In the genomic region with DNA sequence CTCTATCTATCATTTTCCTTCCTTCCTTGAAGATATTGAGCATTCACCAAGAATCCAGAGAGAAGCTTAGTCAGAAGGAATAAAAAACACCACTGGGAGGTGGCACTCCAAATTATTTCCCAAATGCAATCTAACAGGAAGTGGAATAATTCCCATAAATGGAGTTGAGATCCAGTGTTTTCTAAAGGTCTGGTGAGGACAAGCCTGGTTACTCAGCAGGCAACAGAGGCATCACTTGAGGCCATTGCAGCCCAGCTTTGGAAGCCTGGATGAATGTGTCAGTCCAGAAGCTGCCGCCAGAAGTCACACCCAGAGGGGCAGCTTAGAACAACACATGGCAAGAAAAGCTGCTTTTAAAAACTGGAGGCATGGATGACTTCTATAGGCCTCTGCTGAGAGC, we compare ENCODE assay signal across 9 cellular contexts.
DNase-seq lines count a peak whose midpoint lies in the region; ATAC-seq and TF ChIP-seq lines count a peak whose summit lies in the region.
"Had no signal": no experiment of that assay in that cellular context is flagged by ENCODE, and none has a peak within 500 bp of the region (broad histone marks: within the 10 kb centered on the region; RNA-seq: fewer than 3 reads in every experiment).

No MANE protein-coding gene starts in this region.

- H3K9ac ChIP-seq in subcutaneous abdominal adipose tissue (ENCODE audit: low read length in 5 of 5) (no peak overlapping the region), colonic mucosa (ENCODE audit: low read depth in 2 of 2, low read length in 2 of 2) (no peak overlapping the region)

- no peak for ATAC-seq in HG02970 (IDR thresholded peaks at IDR 0.05; ENCODE audit: low FRiP score, unreplicated experiment)

- H3K4me3 ChIP-seq in brain microvascular endothelial cell (ENCODE audit: low read depth, low read length) (no peak overlapping the region), left ventricle myocardium inferior (no peak overlapping the region), subcutaneous abdominal adipose tissue (ENCODE audit: low read depth in 1 of 5, low read length in 5 of 5) (no peak overlapping the region), colonic mucosa (no peak overlapping the region)
- H3K4me3 ChIP-seq: thyroid gland had no signal

- H3K9me3 Mint-ChIP-seq in HFFc6 = no peaks in the 10 kb centered on the region; the same call in 1 of the 2 replicates

- H3K27me3 Mint-ChIP-seq in HFFc6 (ENCODE audit: insufficient read depth) = no peaks in the 10 kb centered on the region

- no peaks in the 10 kb centered on the region for H3K27me3 ChIP-seq in brain microvascular endothelial cell (replicated peaks)
- H3K27me3 ChIP-seq in left ventricle myocardium inferior (ENCODE audit: low read depth) = no peaks in the 10 kb centered on the region
- H3K27me3 ChIP-seq in subcutaneous abdominal adipose tissue (ENCODE audit: control insufficient read depth in 5 of 5, insufficient read depth in 4 of 5, low read length in 5 of 5) = no peaks in the 10 kb centered on the region
- H3K27me3 ChIP-seq in colonic mucosa = no peaks in the 10 kb centered on the region
- H3K27me3 ChIP-seq: thyroid gland had no signal

- in situ Hi-C loops in brain microvascular endothelial cell (cut with HindIII; ENCODE audit: low pct_ligation_motif_present, low sequenced_read_pairs) = no loop called here

- TF ChIP-seq CTCF in HFFc6 (IDR thresholded peaks at IDR 0.05) (peak; percentile 16; the same call in 1 of the 2 replicates), brain microvascular endothelial cell (IDR thresholded peaks at IDR 0.05; ENCODE audit: low read depth, low read length, missing control alignments) (no peak), left ventricle myocardium inferior (IDR thresholded peaks at IDR 0.05; ENCODE audit: borderline replicate concordance) (no peak), colonic mucosa (IDR thresholded peaks at IDR 0.05) (no peak)

- H3K27ac ChIP-seq in brain microvascular endothelial cell = peak overlapping the region; percentile 40
- H3K27ac ChIP-seq in left ventricle myocardium inferior (replicated peaks) = peak overlapping the region; percentile 68
- H3K27ac ChIP-seq in subcutaneous abdominal adipose tissue (ENCODE audit: low read depth, low read length) = peak overlapping the region; percentile 12
- H3K27ac ChIP-seq in colonic mucosa = no peak overlapping the region

- no peaks in the 10 kb centered on the region for H3K9me3 ChIP-seq in left ventricle myocardium inferior (replicated peaks)
- H3K9me3 ChIP-seq in subcutaneous abdominal adipose tissue (ENCODE audit: control insufficient read depth in 5 of 5, low read length in 5 of 5) = no peaks in the 10 kb centered on the region
- no peaks in the 10 kb centered on the region for H3K9me3 ChIP-seq in colonic mucosa
- H3K9me3 ChIP-seq: thyroid gland had no signal

- H3K4me1 ChIP-seq in left ventricle myocardium inferior (peaks cover 37% of the 10 kb centered on the region), subcutaneous abdominal adipose tissue (ENCODE audit: control insufficient read depth in 5 of 5, insufficient read depth in 5 of 5, low read length in 5 of 5) (peaks cover 6 to 27% (median 22%) of the 10 kb centered on the region in 5 donors), colonic mucosa (no peaks in the 10 kb centered on the region)
- H3K4me1 ChIP-seq: thyroid gland had no signal

- H3K4me1 Mint-ChIP-seq in HFFc6 (ENCODE audit: low read depth) = peaks cover 44% of the 10 kb centered on the region

- DNase-seq in HFFc6 = peak; percentile 80
- peak; percentile 50 for DNase-seq in brain microvascular endothelial cell
- peak; percentile 41 for DNase-seq in left ventricle myocardium inferior
- no peak for DNase-seq in occipital lobe (lab: John Stamatoyannopoulos, UW)
- DNase-seq in colonic mucosa = no peak
- DNase-seq: NCI-H2171 had no signal

- H3K27ac Mint-ChIP-seq in HFFc6 = peak overlapping the region; percentile 75

- H3K4me3 Mint-ChIP-seq in HFFc6 = peak overlapping the region; percentile 19; the same call in 1 of the 2 replicates

- intact Hi-C loops in left ventricle myocardium inferior (cut with micrococcal nuclease) = no loop called here
- intact Hi-C loops in colonic mucosa (cut with DNase I) = no loop called here

- H3K36me3 ChIP-seq in brain microvascular endothelial cell (replicated peaks) (no peaks in the 10 kb centered on the region), left ventricle myocardium inferior (no peaks in the 10 kb centered on the region), subcutaneous abdominal adipose tissue (ENCODE audit: control insufficient read depth in 5 of 5, insufficient read depth in 5 of 5, low read length in 5 of 5) (no peaks in the 10 kb centered on the region), colonic mucosa (no peaks in the 10 kb centered on the region)
- H3K36me3 ChIP-seq: thyroid gland had no signal

- H3K36me3 Mint-ChIP-seq in HFFc6 (ENCODE audit: low read depth) = peaks cover 6% of the 10 kb centered on the region; the same call in 1 of the 2 replicates

Comparison
In these comparisons a context has a peak if more than half of its experiments do, and no peak if none do; other contexts are left out.
1. DNase-seq: peak in HFFc6 (single experiment), brain microvascular endothelial cell (single experiment) and left ventricle myocardium inferior (single experiment); none in occipital lobe (single experiment) and colonic mucosa (single experiment).